Comparison of ENCODE assay signal across 12 cellular contexts in the genomic region with DNA sequence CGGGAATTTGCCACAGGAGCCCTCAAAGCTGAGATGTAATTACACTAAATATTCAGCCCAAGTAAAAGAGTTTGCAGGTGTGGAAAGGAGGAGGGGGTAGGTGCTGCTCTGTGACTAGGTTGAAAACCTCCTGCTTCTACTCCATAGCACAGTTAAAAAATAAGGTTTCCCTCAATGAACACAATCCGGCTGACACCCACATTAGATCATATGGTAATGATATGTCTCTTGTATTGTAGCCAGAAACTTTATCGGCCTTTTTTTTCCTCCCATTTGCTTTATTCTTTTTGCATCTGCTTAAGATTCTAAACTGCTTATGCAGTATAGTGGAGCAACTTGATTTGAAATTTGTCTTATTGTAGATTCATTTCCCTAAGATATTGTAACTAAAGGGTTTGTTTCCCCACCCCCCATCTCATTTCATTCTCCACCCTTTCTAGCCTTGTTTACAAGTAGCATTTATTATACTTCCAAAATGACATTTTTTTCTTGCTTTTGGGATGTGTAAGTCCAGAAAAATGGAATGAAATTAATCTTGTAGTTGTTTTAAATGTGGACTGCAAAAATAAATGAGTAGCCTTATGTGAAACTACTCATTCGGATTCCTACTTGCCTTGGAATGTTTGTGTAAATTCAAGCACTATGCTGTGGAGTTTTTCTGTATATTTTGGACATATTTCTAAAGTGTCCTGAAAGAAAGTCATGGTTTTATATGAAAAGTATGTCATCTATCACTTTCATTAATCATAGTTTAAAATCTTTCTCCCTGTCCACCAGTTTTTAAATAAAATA. TPM values are rescaled to one million over a fixed set of nuclear protein-coding genes. Genes with fewer than 3 reads are reported as not detected.
DNase-seq lines count a peak whose midpoint lies in the region; ATAC-seq and TF ChIP-seq lines count a peak whose summit lies in the region.
"Had no signal": no experiment of that assay in that cellular context is flagged by ENCODE, and none has a peak within 500 bp of the region (broad histone marks: within the 10 kb centered on the region; RNA-seq: fewer than 3 reads in every experiment).

Gene DCN (minus strand): TSS at position 154 of the 792 bp plus-strand sequence. CDS start 4,265 bp downstream, outside the sequence.

- TF ChIP-seq CTCF in ascending aorta (IDR thresholded peaks at IDR 0.05) (no peak), ovary (IDR thresholded peaks at IDR 0.05) (no peak), RWPE1 (conservative IDR thresholded peaks at IDR 0.05; ENCODE audit: low read depth) (no peak), MM.1S (IDR thresholded peaks at IDR 0.05; ENCODE audit: low read length) (no peak)

- 5 to 7% (median 6%) methylated on average over 4 of the region's 4 CpGs for WGBS in ovary, 3 donors

- H3K36me3 ChIP-seq in ACC112 (ENCODE audit: insufficient read depth, low read length) (no peaks in the 10 kb centered on the region), ascending aorta (no peaks in the 10 kb centered on the region), ovary (no peaks in the 10 kb centered on the region), MM.1S (replicated peaks; ENCODE audit: insufficient read depth, low read length) (no peaks in the 10 kb centered on the region)
- H3K36me3 ChIP-seq: HAP-1 had no signal

- no peaks in the 10 kb centered on the region for H3K9me2 ChIP-seq in MM.1S (replicated peaks; ENCODE audit: insufficient read depth, low read length)

- intact Hi-C loops in ascending aorta (cut with DNase I), result no loop called here
- intact Hi-C loops in cardiac septum (cut with DNase I), result loop anchor here (5.0 kb wide), 2 partner anchors 39 to 59 kb away; no protein-coding TSS in a partner anchor
- intact Hi-C loops in ovary (cut with DNase I), result loop anchor here in 3 of 4 donors (5.0 to 10.0 kb wide), 4 partner anchors 44 to 144 kb away; no protein-coding TSS in a partner anchor

- TF ChIP-seq EP300 in ovary (IDR thresholded peaks at IDR 0.05), result no peak

- H3K9ac ChIP-seq in MM.1S (ENCODE audit: low read length), result no peak within 1 kb of the TSS

- no peaks in the 10 kb centered on the region for H3F3A ChIP-seq in MM.1S (ENCODE audit: insufficient read depth, low read length)

- H3K4me1 ChIP-seq in ACC112 (ENCODE audit: control insufficient read depth, insufficient read depth, low read length, unreplicated experiment), result peaks cover 12% of the 10 kb centered on the region
- peaks cover 0 to 2% of the 10 kb centered on the region in 2 donors for H3K4me1 ChIP-seq in ascending aorta
- H3K4me1 ChIP-seq in ovary (ENCODE audit: insufficient read depth), result peaks cover 2% of the 10 kb centered on the region
- H3K4me1 ChIP-seq in MM.1S (ENCODE audit: low read length), result peaks cover 8% of the 10 kb centered on the region; the same call in 1 of the 2 replicates
- H3K4me1 ChIP-seq: A549, HAP-1 had no signal

- peaks cover 38% of the 10 kb centered on the region for H3K79me2 ChIP-seq in ACC112 (ENCODE audit: control insufficient read depth, insufficient read depth, low read length, unreplicated experiment)
- no peaks in the 10 kb centered on the region for H3K79me2 ChIP-seq in MM.1S (ENCODE audit: low read length)

- H3K27me3 ChIP-seq in ACC112 (ENCODE audit: insufficient read depth, low read length) (no peaks in the 10 kb centered on the region), ascending aorta (no peaks in the 10 kb centered on the region), ovary (no peaks in the 10 kb centered on the region), MM.1S (replicated peaks; ENCODE audit: insufficient read depth, low read length) (no peaks in the 10 kb centered on the region)

- H3K4me2 ChIP-seq in MM.1S (ENCODE audit: low read depth, low read length), result no peak within 1 kb of the TSS
- H3K4me2 ChIP-seq: A549 had no signal

- H3K4me3 ChIP-seq in ACC112 (ENCODE audit: low read depth, low read length) (peak within 1 kb of the TSS; percentile 73), ascending aorta (peak within 1 kb of the TSS; percentile 13), ovary (peak within 1 kb of the TSS; percentile 50), MM.1S (ENCODE audit: low read length) (no peak within 1 kb of the TSS)
- H3K4me3 ChIP-seq: A549, HAP-1 had no signal

- POLR2A ChIA-PET in RWPE1 (lab: Yijun Ruan, JAX; ENCODE audit: low non-redundant PET), result no interaction called here

- no peaks in the 10 kb centered on the region for H3K9me3 ChIP-seq in ascending aorta
- no peaks in the 10 kb centered on the region for H3K9me3 ChIP-seq in ovary
- no peaks in the 10 kb centered on the region for H3K9me3 ChIP-seq in MM.1S (replicated peaks; ENCODE audit: insufficient read depth, low read length)
- H3K9me3 ChIP-seq: A549, HAP-1 had no signal

- no peak for TF ChIP-seq POLR2A in ovary (IDR thresholded peaks at IDR 0.05)

- peak within 1 kb of the TSS; percentile 93 for H2AFZ ChIP-seq in ACC112 (ENCODE audit: low read length, unreplicated experiment)
- H2AFZ ChIP-seq in MM.1S (ENCODE audit: low read length), result no peak within 1 kb of the TSS

- DNase-seq in ascending aorta (ENCODE audit: low spot score in 2 of 2) (no peak), cardiac septum (ENCODE audit: low spot score) (no peak), ovary (no peak), RWPE1 (ENCODE audit: low spot score) (no peak), MM.1S (no peak)
- DNase-seq: activated gamma-delta T cell treated with Interleukin-2 at 50 U/mL for 16 hours, NCI-H446 treated with DMSO at 0.1 percent for 48 hours had no signal

- CTCF ChIA-PET in RWPE1 (lab: Yijun Ruan, JAX), result no interaction called here

- H4K20me1 ChIP-seq in MM.1S (ENCODE audit: insufficient read depth, low read length), result no peaks in the 10 kb centered on the region

- H3K27ac ChIP-seq in ACC112 (ENCODE audit: low read depth, low read length) (peak within 1 kb of the TSS; percentile 74), ascending aorta (no peak within 1 kb of the TSS), ovary (peak within 1 kb of the TSS; percentile 63 to 89), RWPE1 (no peak within 1 kb of the TSS), MM.1S (ENCODE audit: low read length) (no peak within 1 kb of the TSS)
- H3K27ac ChIP-seq: A549 had no signal

- no peak for ATAC-seq in GM18870 (IDR thresholded peaks at IDR 0.05; ENCODE audit: unreplicated experiment)
- no peak for ATAC-seq in GM19452 (IDR thresholded peaks at IDR 0.05; ENCODE audit: unreplicated experiment)
- ATAC-seq: A549 had no signal

RNA-seq across cellular contexts. Expression of gene DCN, which starts in this region (rescaled TPM):
- total RNA-seq in ascending aorta (443 TPM), cardiac septum (480 TPM), ovary (1,000 to 10,000 TPM; 1,911 to 4,145 (median 2,871) TPM)
- polyA plus RNA-seq in ovary, result 1,000 to 10,000 TPM; 2,127 to 5,778 TPM

Comparison
In these comparisons a context has a peak if more than half of its experiments do, and no peak if none do; other contexts are left out.
1. H3K27ac ChIP-seq: peak in ACC112 (single experiment) and ovary (2 of 2); none in ascending aorta (0 of 2), RWPE1 (single experiment) and MM.1S (single experiment).